In genomic region chr5:132269635-132270344, GRCh38 we compare ENCODE assay signal across 1 cellular context.
TF ChIP-seq lines count a peak whose summit lies in the region.

No MANE protein-coding gene starts in this region.

TF ChIP-seq in WTC11, 78 proteins besides CTCF, POLR2A, EP300 and RAD21 (continued from another document):
- no peak for TF ChIP-seq USF2 (CRISPR knock-in tag; IDR thresholded peaks at IDR 0.05)
- no peak for TF ChIP-seq OVOL2 (CRISPR knock-in tag; IDR thresholded peaks at IDR 0.05; ENCODE audit: borderline replicate concordance)
- no peak for TF ChIP-seq CBFB (CRISPR knock-in tag; IDR thresholded peaks at IDR 0.05; ENCODE audit: low read depth)
- TF ChIP-seq MXD4 (CRISPR knock-in tag; IDR thresholded peaks at IDR 0.05; ENCODE audit: borderline replicate concordance): no peak
- no peak for TF ChIP-seq ZNF121 (CRISPR knock-in tag; IDR thresholded peaks at IDR 0.05)
- TF ChIP-seq TCF7 (CRISPR knock-in tag; IDR thresholded peaks at IDR 0.05; ENCODE audit: low read depth): no peak
- TF ChIP-seq JUN (CRISPR knock-in tag; IDR thresholded peaks at IDR 0.05): no peak
- no peak for TF ChIP-seq ZNF671 (CRISPR knock-in tag; IDR thresholded peaks at IDR 0.05)
- no peak for TF ChIP-seq ZNF219 (CRISPR knock-in tag; IDR thresholded peaks at IDR 0.05; ENCODE audit: borderline replicate concordance)
- TF ChIP-seq ZNF416 (CRISPR knock-in tag; IDR thresholded peaks at IDR 0.05): no peak
- TF ChIP-seq ZNF423 (CRISPR knock-in tag; IDR thresholded peaks at IDR 0.05): no peak
